ENCODE assay signal across 19 cellular contexts in genomic region chr10:29202541-29202940, GRCh38.
DNase-seq lines count a peak whose midpoint lies in the region; ATAC-seq, FAIRE-seq and TF ChIP-seq lines count a peak whose summit lies in the region.
"Had no signal": no experiment of that assay in that cellular context is flagged by ENCODE, and none has a peak within 500 bp of the region (broad histone marks: within the 10 kb centered on the region; RNA-seq: fewer than 3 reads in every experiment).

No MANE protein-coding gene starts in this region.

- no peaks in the 10 kb centered on the region for H3K9me3 Mint-ChIP-seq in nephron progenitor cell
- no peaks in the 10 kb centered on the region for H3K9me3 Mint-ChIP-seq in activated CD4-positive, alpha-beta memory T cell treated with anti-CD3 and anti-CD28 coated beads for 36 hours
- H3K9me3 Mint-ChIP-seq: CD8-positive, alpha-beta T cell had no signal

- DNase-seq in Daoy (ENCODE audit: low read depth): peak; percentile 23
- no peak for DNase-seq in H1 (ENCODE audit: low read depth in 1 of 2, low spot score in 2 of 2)
- DNase-seq in nephron progenitor cell: no peak
- no peak for DNase-seq in lower lobe of right lung
- no peak for DNase-seq in NCI-H524 treated with DMSO at 0.1 percent for 48 hours (lab: John Stamatoyannopoulos, UW)
- no peak for DNase-seq in activated CD4-positive, alpha-beta memory T cell treated with anti-CD3 and anti-CD28 coated beads for 36 hours
- DNase-seq: AML-193; C1 segment of cervical spinal cord; CD8-positive, alpha-beta T cell; COR-L47; DMS153; DND-41; GF-D8 had no signal

- no peak overlapping the region for H3K4me2 ChIP-seq in H1 (ENCODE audit: insufficient read depth in 1 of 2, low read depth in 2 of 2, low read length in 2 of 2)
- H3K4me2 ChIP-seq: A549 had no signal

- H3K14ac ChIP-seq in H1 (ENCODE audit: insufficient read length): no peak overlapping the region

- H3K56ac ChIP-seq in H1 (replicated peaks; ENCODE audit: insufficient read length, low read depth, low read length): no peak overlapping the region

- no peak overlapping the region for H4K5ac ChIP-seq in H1 (ENCODE audit: insufficient read length, low read depth, low read length)

- H3K4me3 ChIP-seq in H1 (ENCODE audit: extremely low read depth in 1 of 4, insufficient read depth in 2 of 4, low read depth in 3 of 4, low read length in 4 of 4) (no peak overlapping the region), lower lobe of right lung (no peak overlapping the region)
- H3K4me3 ChIP-seq: A549 had no signal

- H2BK120ac ChIP-seq in H1 (replicated peaks; ENCODE audit: low read depth, low read length): no peak overlapping the region

- no peak for TF ChIP-seq POLR2A in H1 (IDR thresholded peaks at IDR 0.05; ENCODE audit: control extremely low read depth in 1 of 2, low read depth in 2 of 2, low read length in 2 of 2)

- H3K4me3 Mint-ChIP-seq in nephron progenitor cell: no peak overlapping the region
- no peak overlapping the region for H3K4me3 Mint-ChIP-seq in activated CD4-positive, alpha-beta memory T cell treated with anti-CD3 and anti-CD28 coated beads for 36 hours
- H3K4me3 Mint-ChIP-seq: CD8-positive, alpha-beta T cell had no signal

- no peak for TF ChIP-seq EP300 in H1 (IDR thresholded peaks at IDR 0.05; ENCODE audit: borderline replicate concordance in 1 of 2, low read depth in 2 of 2, low read length in 2 of 2)

- ATAC-seq in lower lobe of right lung: no peak
- ATAC-seq: A549; CD8-positive, alpha-beta T cell; HCT116 had no signal

- H2BK20ac ChIP-seq in H1 (ENCODE audit: low read length): peak overlapping the region; percentile 57; the same call in 1 of the 2 replicates

- no peaks in the 10 kb centered on the region for H3K79me1 ChIP-seq in H1 (ENCODE audit: low read depth, low read length)

- no peaks in the 10 kb centered on the region for H3K27me3 ChIP-seq in H1 (replicated peaks in 1 of 4; ENCODE audit: control insufficient read depth in 3 of 4, extremely low read depth in 1 of 4, insufficient read depth in 3 of 4, low read length in 3 of 4)
- no peaks in the 10 kb centered on the region for H3K27me3 ChIP-seq in lower lobe of right lung (ENCODE audit: low read depth)

- H3K18ac ChIP-seq in H1 (ENCODE audit: extremely low read depth, low read length): no peak overlapping the region

- no peak overlapping the region for H4K8ac ChIP-seq in H1 (ENCODE audit: extremely low read depth, insufficient read depth, low read length)

- no peak overlapping the region for H3K4ac ChIP-seq in H1 (replicated peaks; ENCODE audit: insufficient read length, low read depth, low read length)

- CTCF ChIA-PET in H1 (lab: Charles Lee; ENCODE audit: partially characterized antibody): interaction anchor here (0.6 to 1.4 kb wide), 4 partner anchors 45 to 748 kb away, joined by 3 to 4 read pairs (median 4); no protein-coding TSS in a partner anchor
- CTCF ChIA-PET in activated CD4-positive, alpha-beta memory T cell treated with anti-CD3 and anti-CD28 coated beads for 36 hours (lab: Charles Lee): no interaction called here

- POLR2A ChIA-PET in H1 (lab: Charles Lee; ENCODE audit: partially characterized antibody): no interaction called here
- POLR2A ChIA-PET in activated CD4-positive, alpha-beta memory T cell treated with anti-CD3 and anti-CD28 coated beads for 36 hours (lab: Charles Lee): no interaction called here

- H2BK5ac ChIP-seq in H1 (ENCODE audit: low read depth, low read length): no peak overlapping the region

- intact Hi-C loops in lower lobe of right lung (cut with DNase I): no loop called here
- intact Hi-C loops in activated CD4-positive, alpha-beta memory T cell treated with anti-CD3 and anti-CD28 coated beads for 36 hours (cut with micrococcal nuclease): no loop called here

- no peaks in the 10 kb centered on the region for H3K79me2 ChIP-seq in H1 (ENCODE audit: control insufficient read depth in 1 of 2, insufficient read depth in 2 of 2, low read length in 2 of 2)

- no peaks in the 10 kb centered on the region for H4K20me1 ChIP-seq in H1 (replicated peaks in 1 of 2; ENCODE audit: control insufficient read depth in 1 of 2, insufficient read depth in 2 of 2, low read length in 2 of 2)

- no peak for TF ChIP-seq RAD21 in H1 (IDR thresholded peaks at IDR 0.05 in 1 of 2, conservative IDR thresholded peaks at IDR 0.05 in 1 of 2; ENCODE audit: low read depth in 2 of 2, low read length in 2 of 2)

- H2AFZ ChIP-seq in H1 (ENCODE audit: low read length): no peak overlapping the region

- peak overlapping the region; percentile 94 for H3K27ac Mint-ChIP-seq in nephron progenitor cell
- no peak overlapping the region for H3K27ac Mint-ChIP-seq in activated CD4-positive, alpha-beta memory T cell treated with anti-CD3 and anti-CD28 coated beads for 36 hours
- H3K27ac Mint-ChIP-seq: CD8-positive, alpha-beta T cell had no signal

- 0 out of 2 replicates have a peak overlapping the region, but pooled peaks have one; percentile 50 for H2BK12ac ChIP-seq in H1 (ENCODE audit: low read depth, low read length)

- H2BK15ac ChIP-seq in H1 (ENCODE audit: low read length): peak overlapping the region; percentile 54; the same call in 1 of the 2 replicates

- H3K27me3 Mint-ChIP-seq in nephron progenitor cell (ENCODE audit: low read depth, poor library complexity): no peaks in the 10 kb centered on the region
- H3K27me3 Mint-ChIP-seq in activated CD4-positive, alpha-beta memory T cell treated with anti-CD3 and anti-CD28 coated beads for 36 hours: peaks cover 19% of the 10 kb centered on the region

- no peak overlapping the region for H3K9ac ChIP-seq in H1 (replicated peaks in 1 of 4; ENCODE audit: extremely low read depth in 1 of 4, low read depth in 3 of 4, low read length in 3 of 4)

- no peaks in the 10 kb centered on the region for H3K36me3 ChIP-seq in H1 (ENCODE audit: control insufficient read depth in 2 of 4, insufficient read depth in 4 of 4, low read length in 3 of 4)
- H3K36me3 ChIP-seq in lower lobe of right lung: no peaks in the 10 kb centered on the region

- H2AK5ac ChIP-seq in H1 (ENCODE audit: low read depth, low read length): no peak overlapping the region

- no peaks in the 10 kb centered on the region for H3K36me3 Mint-ChIP-seq in nephron progenitor cell (ENCODE audit: low read depth)
- H3K36me3 Mint-ChIP-seq in activated CD4-positive, alpha-beta memory T cell treated with anti-CD3 and anti-CD28 coated beads for 36 hours: no peaks in the 10 kb centered on the region
- H3K36me3 Mint-ChIP-seq: CD8-positive, alpha-beta T cell had no signal

- H3K23ac ChIP-seq in H1 (ENCODE audit: insufficient read length): no peak overlapping the region

- H3K27ac ChIP-seq in H1 (ENCODE audit: low read depth, low read length): no peak overlapping the region
- H3K27ac ChIP-seq in lower lobe of right lung: no peak overlapping the region
- H3K27ac ChIP-seq: A549, HL-60 had no signal

- no peak overlapping the region for H4K91ac ChIP-seq in H1 (replicated peaks; ENCODE audit: insufficient read length, low read length)

- WGBS in H1 (ENCODE audit: extremely low coverage in 1 of 2, insufficient coverage in 1 of 2, insufficient read length in 1 of 2, insufficient replicate concordance in 2 of 2, low coverage in 1 of 2, low lambda C conversion rate in 2 of 2, missing lambda C conversion rate in 1 of 2), 2 experiments: 92% methylated on average over 9 of the region's 9 CpGs; no CpG with 5 or more reads in 1 of the 2 experiments

- FAIRE-seq in H1 (lab: Jason Lieb, UNC): no peak
- FAIRE-seq: A549, D721Med, GM19239, H54 had no signal

- H3K23me2 ChIP-seq in H1 (ENCODE audit: low read depth, low read length): no peaks in the 10 kb centered on the region

- peaks cover 3 to 11% (median 8%) of the 10 kb centered on the region in 4 experiments; a peak in 5 of 7 replicates for H3K4me1 ChIP-seq in H1 (replicated peaks in 1 of 4; ENCODE audit: control insufficient read depth in 3 of 4, insufficient read depth in 4 of 4, low read length in 3 of 4)
- no peaks in the 10 kb centered on the region for H3K4me1 ChIP-seq in lower lobe of right lung
- H3K4me1 ChIP-seq: A549 had no signal

- TF ChIP-seq CTCF in H1 (IDR thresholded peaks at IDR 0.05; ENCODE audit: control extremely low read depth in 1 of 3, insufficient read depth in 1 of 3, low read depth in 1 of 3, low read length in 3 of 3) (no peak), nephron progenitor cell (IDR thresholded peaks at IDR 0.05) (no peak), lower lobe of right lung (IDR thresholded peaks at IDR 0.05) (no peak)

- peaks cover 70% of the 10 kb centered on the region for H3K4me1 Mint-ChIP-seq in nephron progenitor cell
- no peaks in the 10 kb centered on the region for H3K4me1 Mint-ChIP-seq in activated CD4-positive, alpha-beta memory T cell treated with anti-CD3 and anti-CD28 coated beads for 36 hours (ENCODE audit: low read depth)

- no peaks in the 10 kb centered on the region for H3K9me3 ChIP-seq in H1 (ENCODE audit: insufficient read depth in 2 of 2, low read depth in 1 of 2, low read length in 1 of 2)
- no peaks in the 10 kb centered on the region for H3K9me3 ChIP-seq in lower lobe of right lung
- H3K9me3 ChIP-seq: A549 had no signal

TF ChIP-seq in H1, 55 proteins besides CTCF, POLR2A, EP300 and RAD21:
- TF ChIP-seq RFX5 (IDR thresholded peaks at IDR 0.05; ENCODE audit: borderline replicate concordance, low read depth, low read length) (no peak), POLR2AphosphoS5 (IDR thresholded peaks at IDR 0.05; ENCODE audit: low read depth, low read length) (no peak), ASH2L (IDR thresholded peaks at IDR 0.05; ENCODE audit: low read length) (no peak), CTBP2 (IDR thresholded peaks at IDR 0.05; ENCODE audit: borderline replicate concordance, insufficient read depth, insufficient read length, low read length) (no peak)
